ENCODE assay signal across 8 cellular contexts in the genomic region with DNA sequence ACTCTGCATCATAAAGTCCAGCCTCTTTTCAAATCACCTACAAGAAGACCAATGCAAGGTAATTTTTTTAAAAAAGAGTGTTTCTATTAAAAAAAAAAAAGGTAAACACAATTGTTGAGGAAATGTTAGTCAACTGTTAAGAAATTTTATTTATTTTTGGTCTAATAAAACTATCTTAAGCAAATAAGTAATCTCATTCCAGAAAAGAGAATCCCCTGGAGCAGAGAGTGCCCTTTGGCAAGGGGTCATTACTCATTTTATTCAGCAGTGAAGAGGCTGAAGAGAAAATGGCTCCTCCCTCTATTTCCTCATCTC.
DNase-seq lines count a peak whose midpoint lies in the region; ATAC-seq and TF ChIP-seq lines count a peak whose summit lies in the region.

No MANE protein-coding gene starts in this region.

- no peak overlapping the region for H3K4me3 ChIP-seq in smooth muscle cell

- H2AFZ ChIP-seq in smooth muscle cell (ENCODE audit: low read depth): no peak overlapping the region

- H3K4me1 ChIP-seq in smooth muscle cell (ENCODE audit: low read depth): peaks cover 10% of the 10 kb centered on the region

- H3K36me3 Mint-ChIP-seq in central memory CD8-positive, alpha-beta T cell (ENCODE audit: insufficient read depth): peaks cover 23% of the 10 kb centered on the region

- no peaks in the 10 kb centered on the region for H3K9me3 ChIP-seq in smooth muscle cell (replicated peaks; ENCODE audit: low read depth)

- H3K9me3 Mint-ChIP-seq in central memory CD8-positive, alpha-beta T cell: no peaks in the 10 kb centered on the region

- no peaks in the 10 kb centered on the region for H3K27me3 Mint-ChIP-seq in central memory CD8-positive, alpha-beta T cell

- peaks cover 6% of the 10 kb centered on the region for H3F3A ChIP-seq in smooth muscle cell (ENCODE audit: low read depth)

- H3K9ac ChIP-seq in smooth muscle cell (ENCODE audit: low read depth): no peak overlapping the region

- no peaks in the 10 kb centered on the region for H3K27me3 ChIP-seq in smooth muscle cell (ENCODE audit: low read depth)

- H3K27ac Mint-ChIP-seq in central memory CD8-positive, alpha-beta T cell (ENCODE audit: low read depth): peak overlapping the region; percentile 96

- no peaks in the 10 kb centered on the region for H4K20me1 ChIP-seq in smooth muscle cell (ENCODE audit: low read depth)

- DNase-seq in NCI-H345 treated with DMSO at 0.1 percent for 48 hours (lab: John Stamatoyannopoulos, UW; ENCODE audit: unreplicated experiment) (peak; percentile 7), NCI-H345 (lab: John Stamatoyannopoulos, UW) (no peak), NCI-H510A (lab: John Stamatoyannopoulos, UW) (peak; percentile 39), smooth muscle cell (lab: John Stamatoyannopoulos, UW; ENCODE audit: unreplicated experiment) (no peak), OCI-M2 (lab: John Stamatoyannopoulos, UW; ENCODE audit: unreplicated experiment) (no peak)
- no peak for DNase-seq in central memory CD8-positive, alpha-beta T cell (ENCODE audit: low spot score in 2 of 2)

- no peak for TF ChIP-seq CTCF in smooth muscle cell (IDR thresholded peaks at IDR 0.05; ENCODE audit: borderline replicate concordance, insufficient read depth, poor library complexity, severe bottlenecking)

- peak overlapping the region; percentile 70 for H3K4me3 Mint-ChIP-seq in central memory CD8-positive, alpha-beta T cell

- H3K4me2 ChIP-seq in smooth muscle cell: peak overlapping the region; percentile 75

- no peaks in the 10 kb centered on the region for H3K36me3 ChIP-seq in smooth muscle cell (ENCODE audit: low read depth)

- no peaks in the 10 kb centered on the region for H3K79me2 ChIP-seq in smooth muscle cell (ENCODE audit: low read depth)

- peaks cover 34% of the 10 kb centered on the region for H3K4me1 Mint-ChIP-seq in central memory CD8-positive, alpha-beta T cell

- no peak for ATAC-seq in central memory CD8-positive, alpha-beta T cell (replicated peaks; ENCODE audit: extremely low read depth, poor library complexity, severe bottlenecking)
- ATAC-seq in HG02840 (IDR thresholded peaks at IDR 0.05; ENCODE audit: low FRiP score, unreplicated experiment) (no peak), HG02798 (IDR thresholded peaks at IDR 0.05; ENCODE audit: poor library complexity, unreplicated experiment) (no peak)

- H3K27ac ChIP-seq in smooth muscle cell (ENCODE audit: low read depth): peak overlapping the region; percentile 96

Comparison
In these comparisons a context has a peak if more than half of its experiments do, and no peak if none do; other contexts are left out.
1. DNase-seq: peak in NCI-H345 treated with DMSO at 0.1 percent for 48 hours (single experiment) and NCI-H510A (single experiment); none in NCI-H345 (single experiment), central memory CD8-positive, alpha-beta T cell (0 of 2), smooth muscle cell (single experiment) and OCI-M2 (single experiment).